In genomic region chr3:64344721-64345207, GRCh38 we compare ENCODE assay signal across 13 cellular contexts.
DNase-seq lines count a peak whose midpoint lies in the region; ATAC-seq, FAIRE-seq and TF ChIP-seq lines count a peak whose summit lies in the region.
"Had no signal": no experiment of that assay in that cellular context is flagged by ENCODE, and none has a peak within 500 bp of the region (broad histone marks: within the 10 kb centered on the region; RNA-seq: fewer than 3 reads in every experiment).

No MANE protein-coding gene starts in this region.

- ATAC-seq in GM19035 (IDR thresholded peaks at IDR 0.05; ENCODE audit: unreplicated experiment) (no peak), GM18517 (IDR thresholded peaks at IDR 0.05; ENCODE audit: unreplicated experiment) (no peak)
- ATAC-seq: stimulated activated effector memory CD8-positive, alpha-beta T cell treated with anti-CD3 and anti-CD28 coated beads, Interleukin-12 subunit alpha, Interleukin-12 subunit beta, amount 100 ng/mL, for 72 hours had no signal

- H3K9me3 ChIP-seq in endodermal cell (ENCODE audit: control insufficient read depth, low read length) = no peaks in the 10 kb centered on the region

- H3K4me3 ChIP-seq in ACC112 (ENCODE audit: low read depth, low read length) (peak overlapping the region; percentile 21; the same call in 1 of the 2 replicates), LNCaP clone FGC (ENCODE audit: low read depth, low read length) (no peak overlapping the region), endodermal cell (ENCODE audit: low read length) (peak overlapping the region; percentile 20)

- H3K27ac ChIP-seq in ACC112 (ENCODE audit: low read depth, low read length) = peak overlapping the region; percentile 80
- peak overlapping the region; percentile 80 for H3K27ac ChIP-seq in endodermal cell (ENCODE audit: low read depth, low read length)
- H3K27ac ChIP-seq: parathyroid adenoma had no signal

- no peaks in the 10 kb centered on the region for H3K9me3 Mint-ChIP-seq in endodermal cell

- no peak for FAIRE-seq in D721Med (lab: Jason Lieb, UNC)

- H3K36me3 ChIP-seq in ACC112 (ENCODE audit: insufficient read depth, low read length) = no peaks in the 10 kb centered on the region
- H3K36me3 ChIP-seq in endodermal cell (ENCODE audit: control insufficient read depth, insufficient read depth, low read length) = no peaks in the 10 kb centered on the region

- no peaks in the 10 kb centered on the region for H3K79me2 ChIP-seq in ACC112 (ENCODE audit: control insufficient read depth, insufficient read depth, low read length, unreplicated experiment)
- H3K79me2 ChIP-seq: parathyroid adenoma had no signal

- peak; percentile 64 for DNase-seq in LNCaP clone FGC (ENCODE audit: low read depth)
- DNase-seq in endodermal cell = peak; percentile 92
- DNase-seq in mucosa of gallbladder (ENCODE audit: low spot score) = peak; percentile 31
- DNase-seq in D721Med (ENCODE audit: insufficient read length, low spot score) = no peak
- DNase-seq in T-helper 1 cell = no peak
- DNase-seq: activated CD8-positive, alpha-beta memory T cell treated with anti-CD3 and anti-CD28 coated beads, Interleukin-2, amount 50 U/mL, for 4 hours; NCI-H1048; RPMI8226 had no signal

- H3K27ac Mint-ChIP-seq in endodermal cell = peak overlapping the region; percentile 97
- H3K27ac Mint-ChIP-seq: stimulated activated effector memory CD8-positive, alpha-beta T cell treated with anti-CD3 and anti-CD28 coated beads, Interleukin-12 subunit alpha, Interleukin-12 subunit beta, amount 100 ng/mL, for 72 hours had no signal

- no peaks in the 10 kb centered on the region for H3K36me3 Mint-ChIP-seq in endodermal cell (ENCODE audit: low read depth)

- no peak overlapping the region for H3K4me3 Mint-ChIP-seq in endodermal cell
- H3K4me3 Mint-ChIP-seq: stimulated activated effector memory CD8-positive, alpha-beta T cell treated with anti-CD3 and anti-CD28 coated beads, Interleukin-12 subunit alpha, Interleukin-12 subunit beta, amount 100 ng/mL, for 72 hours had no signal

- H3K4me1 Mint-ChIP-seq in endodermal cell = peaks cover 66% of the 10 kb centered on the region
- H3K4me1 Mint-ChIP-seq: stimulated activated effector memory CD8-positive, alpha-beta T cell treated with anti-CD3 and anti-CD28 coated beads, Interleukin-12 subunit alpha, Interleukin-12 subunit beta, amount 100 ng/mL, for 72 hours had no signal

- TF ChIP-seq CTCF in LNCaP clone FGC (IDR thresholded peaks at IDR 0.05; ENCODE audit: control insufficient read depth, extremely low read depth, insufficient read depth) = no peak
- TF ChIP-seq CTCF in endodermal cell (conservative IDR thresholded peaks at IDR 0.05) = no peak
- no peak for TF ChIP-seq CTCF in D721Med (IDR thresholded peaks at IDR 0.05; ENCODE audit: insufficient read depth, missing control alignments)

- H3K27me3 Mint-ChIP-seq in endodermal cell (ENCODE audit: insufficient read depth) = no peaks in the 10 kb centered on the region

- no peaks in the 10 kb centered on the region for H3K27me3 ChIP-seq in ACC112 (ENCODE audit: insufficient read depth, low read length)
- H3K27me3 ChIP-seq in endodermal cell (ENCODE audit: control insufficient read depth, insufficient read depth, low read length, poor library complexity, severe bottlenecking) = no peaks in the 10 kb centered on the region

- peaks cover 57% of the 10 kb centered on the region for H3K4me1 ChIP-seq in ACC112 (ENCODE audit: control insufficient read depth, insufficient read depth, low read length, unreplicated experiment)
- H3K4me1 ChIP-seq in endodermal cell (ENCODE audit: control insufficient read depth, insufficient read depth, low read length) = peaks cover 17% of the 10 kb centered on the region
- H3K4me1 ChIP-seq: parathyroid adenoma had no signal

- WGBS in endodermal cell (ENCODE audit: insufficient coverage in 1 of 2, insufficient read length in 1 of 2), 2 experiments = 19 to 38% methylated on average over 4 of the region's 4 CpGs

- peak overlapping the region; percentile 65 for H2AFZ ChIP-seq in ACC112 (ENCODE audit: low read length, unreplicated experiment)
- H2AFZ ChIP-seq: parathyroid adenoma had no signal

- peak overlapping the region; percentile 40 for H3K9ac ChIP-seq in endodermal cell (ENCODE audit: extremely low read depth, low read length, poor library complexity, severe bottlenecking)
- H3K9ac ChIP-seq: parathyroid adenoma had no signal

Comparison
In these comparisons a context has a peak if more than half of its experiments do, and no peak if none do; other contexts are left out.
1. DNase-seq: peak in LNCaP clone FGC (single experiment), endodermal cell (single experiment) and mucosa of gallbladder (single experiment); none in D721Med (single experiment) and T-helper 1 cell (0 of 5).